8 cellular contexts compared by ENCODE assay signal in genomic region chr1:180230791-180231505, GRCh38. TPM values are rescaled to one million over a fixed set of nuclear protein-coding genes. Genes with fewer than 3 reads are reported as not detected.
DNase-seq lines count a peak whose midpoint lies in the region; ATAC-seq and TF ChIP-seq lines count a peak whose summit lies in the region.

No MANE protein-coding gene starts in this region.

- peaks cover 32 to 50% (median 44%) of the 10 kb centered on the region in 11 experiments for H3K9me3 ChIP-seq in BLaER1 treated with 17β-estradiol and CSF1 and Interleukin-3, amounts not matched to agents 10 nM and 100 nM (replicated peaks in 1 of 11)
- no peaks in the 10 kb centered on the region for H3K9me3 ChIP-seq in cardiac muscle cell (ENCODE audit: low read depth)

- H3K4me1 ChIP-seq in BLaER1 treated with 17β-estradiol and CSF1 and Interleukin-3, amounts not matched to agents 10 nM and 100 nM = peaks cover 16 to 31% (median 28%) of the 10 kb centered on the region in 10 experiments; a peak in 18 of 20 replicates
- no peaks in the 10 kb centered on the region for H3K4me1 ChIP-seq in cardiac muscle cell (ENCODE audit: low read depth)

- peak overlapping the region in 6 of 11 experiments; percentile 8 to 54 (median 40); a peak in 7 of 22 replicates for H3K9ac ChIP-seq in BLaER1 treated with 17β-estradiol and CSF1 and Interleukin-3, amounts not matched to agents 10 nM and 100 nM

- DNase-seq in activated CD8-positive, alpha-beta memory T cell treated with anti-CD3 and anti-CD28 coated beads, Interleukin-2, amount 50 U/mL, for 48 hours = peak; percentile 66
- DNase-seq in cardiac muscle cell (ENCODE audit: low read depth in 1 of 2, low spot score in 1 of 2) (peak; percentile 65 to 71), renal cortical epithelial cell (ENCODE audit: low read depth) (peak; percentile 35), GF-D8 (lab: John Stamatoyannopoulos, UW) (no peak), DMS79 (lab: John Stamatoyannopoulos, UW) (no peak), GDM1 (lab: John Stamatoyannopoulos, UW) (no peak)

- TF ChIP-seq CTCF in cardiac muscle cell (IDR thresholded peaks at IDR 0.05; ENCODE audit: low read depth, low read length) = no peak

- no peaks in the 10 kb centered on the region for H3K36me3 ChIP-seq in BLaER1 treated with 17β-estradiol and CSF1 and Interleukin-3, amounts not matched to agents 10 nM and 100 nM
- no peaks in the 10 kb centered on the region for H3K36me3 ChIP-seq in cardiac muscle cell

- peak overlapping the region; percentile 55 to 75 (median 64) for H3K4me3 ChIP-seq in BLaER1 treated with 17β-estradiol and CSF1 and Interleukin-3, amounts not matched to agents 10 nM and 100 nM
- H3K4me3 ChIP-seq in cardiac muscle cell = peak overlapping the region; percentile 44

- H3K4me2 ChIP-seq in BLaER1 treated with 17β-estradiol and CSF1 and Interleukin-3, amounts not matched to agents 10 nM and 100 nM = peak overlapping the region; percentile 90 to 100 (median 98)

- no peak overlapping the region for H3K27ac ChIP-seq in BLaER1 treated with 17β-estradiol and CSF1 and Interleukin-3, amounts not matched to agents 10 nM and 100 nM
- H3K27ac ChIP-seq in cardiac muscle cell = no peak overlapping the region

- peaks cover 98 to 100% (median 99%) of the 10 kb centered on the region in 11 experiments for H3K27me3 ChIP-seq in BLaER1 treated with 17β-estradiol and CSF1 and Interleukin-3, amounts not matched to agents 10 nM and 100 nM
- H3K27me3 ChIP-seq in cardiac muscle cell = peaks cover 100% of the 10 kb centered on the region

- peak; percentile 20 for ATAC-seq in HG02981 (IDR thresholded peaks at IDR 0.05; ENCODE audit: unreplicated experiment)

- peaks cover 0 to 70% (median 58%) of the 10 kb centered on the region in 11 experiments; a peak in 20 of 22 replicates for H4K20me1 ChIP-seq in BLaER1 treated with 17β-estradiol and CSF1 and Interleukin-3, amounts not matched to agents 10 nM and 100 nM

RNA-seq across cellular contexts. Expression of gene LHX4, which starts 0.9 kb away (rescaled TPM):
- total RNA-seq in cardiac muscle cell (not detected in 2 replicates), renal cortical epithelial cell (0.05 TPM in 1 of 2 replicates, not detected in the other)
- 0.09 and 0.20 TPM in 2 replicates for polyA plus RNA-seq in cardiac muscle cell

Comparison
In these comparisons a context has a peak if more than half of its experiments do, and no peak if none do; other contexts are left out.
1. DNase-seq: peak in activated CD8-positive, alpha-beta memory T cell treated with anti-CD3 and anti-CD28 coated beads, Interleukin-2, amount 50 U/mL, for 48 hours (single experiment), cardiac muscle cell (2 of 2) and renal cortical epithelial cell (single experiment); none in GF-D8 (single experiment), DMS79 (single experiment) and GDM1 (single experiment).